In the genomic region with DNA sequence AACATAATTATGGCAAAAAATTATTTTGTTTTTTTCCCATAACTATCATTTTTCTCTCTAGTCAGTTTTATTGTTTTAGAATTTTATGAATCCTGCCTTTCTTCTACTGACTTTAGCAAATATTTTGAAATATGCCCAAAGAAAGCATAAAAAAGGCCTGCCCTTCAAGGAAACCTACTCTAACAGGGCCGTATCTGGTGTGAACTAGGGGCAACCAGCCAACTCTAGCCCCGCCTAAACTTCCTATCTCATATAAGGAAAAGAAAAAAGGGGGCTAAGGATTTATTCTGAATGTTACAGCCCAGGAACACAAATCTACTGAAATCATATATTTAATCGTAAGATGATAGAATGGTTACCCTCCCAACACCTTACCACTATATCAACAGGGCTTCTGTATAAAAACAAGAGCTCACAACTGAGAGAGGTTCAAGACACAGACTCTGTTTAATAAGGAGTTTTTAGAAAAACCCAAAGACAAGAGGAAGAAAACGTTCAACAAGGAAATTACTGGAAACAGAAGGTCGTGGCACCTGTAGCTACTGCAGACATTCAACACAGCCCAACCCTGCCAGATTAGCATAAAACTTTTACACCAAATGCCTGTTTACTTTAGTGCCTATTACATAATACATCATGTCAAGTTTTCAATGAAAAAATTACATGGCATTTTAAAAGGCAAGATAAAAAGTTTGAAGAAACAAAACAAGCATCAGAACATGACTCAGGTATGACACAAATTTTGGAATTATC, we compare ENCODE assay signal across 22 cellular contexts. TPM values are rescaled to one million over a fixed set of nuclear protein-coding genes. Genes with fewer than 3 reads are reported as not detected.
"Had no signal": no experiment of that assay in that cellular context is flagged by ENCODE, and none has a peak within 500 bp of the region (broad histone marks: within the 10 kb centered on the region; RNA-seq: fewer than 3 reads in every experiment).

No MANE protein-coding gene starts in this region.

- H3K4me1 ChIP-seq: neural progenitor cell, pancreas, upper lobe of right lung had no signal

- H3K4me3 ChIP-seq: dorsolateral prefrontal cortex, esophagus squamous epithelium, lung, neural progenitor cell, pancreas, upper lobe of right lung had no signal

- H3K9me3 ChIP-seq: esophagus squamous epithelium, pancreas, upper lobe of right lung had no signal

- H2AFZ ChIP-seq: neural progenitor cell had no signal

- DNase-seq: activated CD4-positive, alpha-beta T cell treated with anti-CD3 and anti-CD28 coated beads for 1 hour; activated CD4-positive, alpha-beta T cell treated with anti-CD3 and anti-CD28 coated beads, Interleukin-2, amount 50 U/mL, for 4 hours; activated naive CD4-positive, alpha-beta T cell treated with anti-CD3 and anti-CD28 coated beads, Interleukin-2, amount 10 ng/mL, durations not matched to agents 7 days and 5 days; dorsolateral prefrontal cortex; esophagus squamous epithelium; foreskin fibroblast; glutamatergic neuron; naive B cell; pancreas; small intestine; stimulated activated CD4-positive, alpha-beta T cell treated with anti-CD3 and anti-CD28 coated beads, Interleukin-4, amount 100 ng/mL, for 4 hours; stimulated activated CD8-positive, alpha-beta memory T cell treated with anti-CD3 and anti-CD28 coated beads, Interleukin-4, amount 100 ng/mL, for 48 hours; stimulated activated naive CD4-positive, alpha-beta T cell treated with Interleukin-2 at 50 U/mL for 16 hours; upper lobe of right lung had no signal

- ATAC-seq: pancreas, upper lobe of right lung had no signal

- H3K4me2 ChIP-seq: neural progenitor cell had no signal

- H3K27ac ChIP-seq: dorsolateral prefrontal cortex, neural progenitor cell, pancreas, upper lobe of right lung, VCaP had no signal

- H3K36me3 ChIP-seq: esophagus squamous epithelium, neural progenitor cell, pancreas, upper lobe of right lung had no signal

- H3K27me3 ChIP-seq: dorsolateral prefrontal cortex, esophagus squamous epithelium, neural progenitor cell, pancreas, upper lobe of right lung had no signal

RNA-seq across cellular contexts. Expression of gene EPYC, which starts 12.9 kb away (rescaled TPM):
- total RNA-seq: activated T-helper 2 cell treated with anti-CD3 and anti-CD28 coated beads, Interferon-gamma antibody, Interleukin-2, Interleukin-4, amounts not matched to agents 10 μg/mL and 5 μg/mL and 100 μg/mL, durations not matched to agents 14 hours and 24 hours and 36 hours; bronchial epithelial cell; dorsolateral prefrontal cortex; esophagus squamous epithelium; renal cortical epithelial cell; T-helper 1 cell treated with Interleukin-12 subunit alpha and Interleukin-12 subunit beta and Interleukin-4 antibody, amounts not matched to agents 30 ng/mL and 1 ng/mL, for 36 hours; upper lobe of right lung had no signal
- polyA plus RNA-seq: pancreas, small intestine had no signal

RNA-seq across cellular contexts. Expression of gene KERA, which starts 40.1 kb away (rescaled TPM):
- total RNA-seq: activated T-helper 2 cell treated with anti-CD3 and anti-CD28 coated beads, Interferon-gamma antibody, Interleukin-2, Interleukin-4, amounts not matched to agents 10 μg/mL and 5 μg/mL and 100 μg/mL, durations not matched to agents 14 hours and 24 hours and 36 hours; astrocyte; bronchial epithelial cell; esophagus squamous epithelium; pancreas; renal cortical epithelial cell; T-helper 1 cell treated with Interleukin-12 subunit alpha and Interleukin-12 subunit beta and Interleukin-4 antibody, amounts not matched to agents 30 ng/mL and 1 ng/mL, for 36 hours; upper lobe of right lung had no signal
- polyA plus RNA-seq: lung, pancreas had no signal
